ENCODE assay signal across 19 cellular contexts in genomic region chr2:32812316-32812715, GRCh38.
DNase-seq lines count a peak whose midpoint lies in the region; ATAC-seq and TF ChIP-seq lines count a peak whose summit lies in the region.
"Had no signal": no experiment of that assay in that cellular context is flagged by ENCODE, and none has a peak within 500 bp of the region (broad histone marks: within the 10 kb centered on the region; RNA-seq: fewer than 3 reads in every experiment).

No MANE protein-coding gene starts in this region.

- H3K4me1 ChIP-seq in SK-N-SH (ENCODE audit: control insufficient read depth in 1 of 2, insufficient read depth in 2 of 2, low read depth in 1 of 2, low read length in 1 of 2) (peaks cover 0 to 4% of the 10 kb centered on the region in 2 experiments; a peak in 1 of 4 replicates), adrenal gland (replicated peaks in 1 of 2) (no peaks in the 10 kb centered on the region)
- H3K4me1 ChIP-seq: testis had no signal

- CTCF ChIA-PET in SK-N-SH (lab: Yijun Ruan, JAX): interaction anchor here (1.4 kb wide), 1 partner anchor 221 kb away, joined by 4 read pairs; no protein-coding TSS in a partner anchor

- TF ChIP-seq POLR2A in adrenal gland (IDR thresholded peaks at IDR 0.05): no peak

- no peak overlapping the region for H3K4me2 ChIP-seq in SK-N-SH

- peaks cover 0 to 8% of the 10 kb centered on the region in 2 experiments for H3K36me3 ChIP-seq in SK-N-SH (replicated peaks in 1 of 2; ENCODE audit: control insufficient read depth in 1 of 2, insufficient read depth in 2 of 2, low read length in 1 of 2)
- H3K36me3 ChIP-seq in adrenal gland (replicated peaks in 1 of 2): no peaks in the 10 kb centered on the region

- H3F3A ChIP-seq in SK-N-SH (replicated peaks; ENCODE audit: insufficient read depth): no peaks in the 10 kb centered on the region

- no peak for TF ChIP-seq EP300 in SK-N-SH (IDR thresholded peaks at IDR 0.05; ENCODE audit: borderline replicate concordance in 1 of 2, low read depth in 1 of 2, low read length in 1 of 2)

- intact Hi-C loops in adrenal gland (cut with DNase I): no loop called here

- ATAC-seq in GM21737 (IDR thresholded peaks at IDR 0.05; ENCODE audit: unreplicated experiment): no peak
- no peak for ATAC-seq in HG03378 (IDR thresholded peaks at IDR 0.05; ENCODE audit: unreplicated experiment)
- ATAC-seq: activated CD4-positive, alpha-beta T cell treated with anti-CD3 and anti-CD28 coated beads for 36 hours; activated naive CD4-positive, alpha-beta T cell treated with anti-CD3 and anti-CD28 coated beads, Interleukin-2, amount 50 U/mL, for 72 hours; CD8-positive, alpha-beta T cell; left cardiac atrium; stimulated activated memory B cell treated with anti-CD40 and anti-IgM and Interleukin-4, amounts not matched to agents 10 μg/mL and 1 μg/mL and 100 μg/mL, for 72 hours had no signal

- peak overlapping the region; percentile 69 for H3K27ac Mint-ChIP-seq in mesothelial cell of epicardium
- H3K27ac Mint-ChIP-seq: activated CD4-positive, alpha-beta T cell treated with anti-CD3 and anti-CD28 coated beads for 36 hours; activated naive CD4-positive, alpha-beta T cell treated with anti-CD3 and anti-CD28 coated beads, Interleukin-2, amount 50 U/mL, for 72 hours; CD8-positive, alpha-beta T cell; progenitor cell of endocrine pancreas; stimulated activated memory B cell treated with anti-CD40 and anti-IgM and Interleukin-4, amounts not matched to agents 10 μg/mL and 1 μg/mL and 100 μg/mL, for 72 hours had no signal

- no peak overlapping the region for H3K4me3 Mint-ChIP-seq in mesothelial cell of epicardium
- H3K4me3 Mint-ChIP-seq: activated CD4-positive, alpha-beta T cell treated with anti-CD3 and anti-CD28 coated beads for 36 hours; CD8-positive, alpha-beta T cell; stimulated activated memory B cell treated with anti-CD40 and anti-IgM and Interleukin-4, amounts not matched to agents 10 μg/mL and 1 μg/mL and 100 μg/mL, for 72 hours had no signal

- no peaks in the 10 kb centered on the region for H3K79me2 ChIP-seq in SK-N-SH (ENCODE audit: insufficient read depth)

- POLR2A ChIA-PET in SK-N-SH (lab: Yijun Ruan, JAX): no interaction called here

- H3K27ac ChIP-seq in SK-N-SH (ENCODE audit: low read depth in 2 of 2, low read length in 1 of 2): peak overlapping the region; percentile 1 to 7; a peak in 2 of 4 replicates
- H3K27ac ChIP-seq in adrenal gland: no peak overlapping the region
- H3K27ac ChIP-seq: testis had no signal

- no peaks in the 10 kb centered on the region for H3K9me2 ChIP-seq in SK-N-SH

- no peak overlapping the region for H3K9ac ChIP-seq in SK-N-SH

- TF ChIP-seq CTCF in AG10803 (conservative IDR thresholded peaks at IDR 0.05; ENCODE audit: low read length) (no peak), SK-N-SH (IDR thresholded peaks at IDR 0.05) (no peak), mesothelial cell of epicardium (IDR thresholded peaks at IDR 0.05; ENCODE audit: unreplicated experiment) (no peak), adrenal gland (IDR thresholded peaks at IDR 0.05) (no peak)

- DNase-seq in AG10803 (ENCODE audit: low read depth) (peak; percentile 57), SK-N-SH (no peak), fibroblast of peridontal ligament (ENCODE audit: extremely low read depth) (peak; percentile 79), mesothelial cell of epicardium (ENCODE audit: low spot score in 2 of 2, unreplicated experiment in 2 of 2) (no peak), NCI-H69 (lab: John Stamatoyannopoulos, UW) (no peak), adrenal gland (no peak)
- DNase-seq: activated CD4-positive, alpha-beta T cell treated with anti-CD3 and anti-CD28 coated beads for 36 hours; CD8-positive, alpha-beta T cell; left cardiac atrium; NCI-H1092 treated with DMSO at 0.1 percent for 48 hours; NCI-H510A; NK-92 treated with Interleukin-12 subunit alpha and Interleukin-12 subunit beta, amount 100 ng/mL, for 24 hours; stimulated activated CD4-positive, alpha-beta T cell treated with anti-CD3 and anti-CD28 coated beads, Interleukin-1b, Interleukin-23, amount 100 ng/mL, for 48 hours; testis had no signal

- peaks cover 5% of the 10 kb centered on the region for H3K9me3 Mint-ChIP-seq in mesothelial cell of epicardium
- H3K9me3 Mint-ChIP-seq: CD8-positive, alpha-beta T cell; stimulated activated memory B cell treated with anti-CD40 and anti-IgM and Interleukin-4, amounts not matched to agents 10 μg/mL and 1 μg/mL and 100 μg/mL, for 72 hours had no signal

- H3K9me3 ChIP-seq in SK-N-SH (no peaks in the 10 kb centered on the region), adrenal gland (replicated peaks in 1 of 3) (no peaks in the 10 kb centered on the region)
- H3K9me3 ChIP-seq: testis had no signal

- no peaks in the 10 kb centered on the region for H4K20me1 ChIP-seq in SK-N-SH (ENCODE audit: insufficient read depth)

- no peak for TF ChIP-seq RAD21 in SK-N-SH (IDR thresholded peaks at IDR 0.05; ENCODE audit: low read length)

- no peak overlapping the region for H3K4me3 ChIP-seq in AG10803 (ENCODE audit: low read length)
- H3K4me3 ChIP-seq in SK-N-SH (ENCODE audit: low read depth in 2 of 2, low read length in 1 of 2): no peak overlapping the region
- H3K4me3 ChIP-seq in adrenal gland: no peak overlapping the region
- H3K4me3 ChIP-seq: testis had no signal

- H3K27me3 ChIP-seq in SK-N-SH (ENCODE audit: insufficient read depth) (no peaks in the 10 kb centered on the region), adrenal gland (no peaks in the 10 kb centered on the region)
- H3K27me3 ChIP-seq: testis had no signal

- peaks cover 17% of the 10 kb centered on the region for H3K4me1 Mint-ChIP-seq in mesothelial cell of epicardium
- H3K4me1 Mint-ChIP-seq: activated CD4-positive, alpha-beta T cell treated with anti-CD3 and anti-CD28 coated beads for 36 hours; stimulated activated memory B cell treated with anti-CD40 and anti-IgM and Interleukin-4, amounts not matched to agents 10 μg/mL and 1 μg/mL and 100 μg/mL, for 72 hours had no signal

- WGBS in SK-N-SH (ENCODE audit: low lambda C conversion rate): 72% methylated on average over 3 of the region's 3 CpGs
- WGBS in adrenal gland, 4 donors: 91 to 98% (median 97%) methylated on average over 3 of the region's 3 CpGs

- H3K36me3 Mint-ChIP-seq in mesothelial cell of epicardium: peaks cover 12% of the 10 kb centered on the region

- H3K27me3 Mint-ChIP-seq in mesothelial cell of epicardium (ENCODE audit: low read depth): no peaks in the 10 kb centered on the region
- H3K27me3 Mint-ChIP-seq: activated CD4-positive, alpha-beta T cell treated with anti-CD3 and anti-CD28 coated beads for 36 hours; progenitor cell of endocrine pancreas; stimulated activated memory B cell treated with anti-CD40 and anti-IgM and Interleukin-4, amounts not matched to agents 10 μg/mL and 1 μg/mL and 100 μg/mL, for 72 hours had no signal

- no peak overlapping the region for H2AFZ ChIP-seq in SK-N-SH (ENCODE audit: low read depth)

TF ChIP-seq in SK-N-SH, 30 proteins besides CTCF, POLR2A, EP300 and RAD21:
- TF ChIP-seq POLR2AphosphoS5 (IDR thresholded peaks at IDR 0.05; ENCODE audit: low read depth, low read length): no peak
- no peak for TF ChIP-seq USF1 (IDR thresholded peaks at IDR 0.05; ENCODE audit: borderline replicate concordance, low read depth)
- no peak for TF ChIP-seq MXI1 (IDR thresholded peaks at IDR 0.05; ENCODE audit: low read depth, low read length)
- TF ChIP-seq, protein P1, sequence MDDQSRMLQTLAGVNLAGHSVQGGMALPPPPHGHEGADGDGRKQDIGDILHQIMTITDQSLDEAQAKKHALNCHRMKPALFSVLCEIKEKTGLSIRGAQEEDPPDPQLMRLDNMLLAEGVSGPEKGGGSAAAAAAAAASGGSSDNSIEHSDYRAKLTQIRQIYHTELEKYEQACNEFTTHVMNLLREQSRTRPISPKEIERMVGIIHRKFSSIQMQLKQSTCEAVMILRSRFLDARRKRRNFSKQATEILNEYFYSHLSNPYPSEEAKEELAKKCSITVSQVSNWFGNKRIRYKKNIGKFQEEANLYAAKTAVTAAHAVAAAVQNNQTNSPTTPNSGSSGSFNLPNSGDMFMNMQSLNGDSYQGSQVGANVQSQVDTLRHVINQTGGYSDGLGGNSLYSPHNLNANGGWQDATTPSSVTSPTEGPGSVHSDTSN (IDR thresholded peaks at IDR 0.05): no peak
- TF ChIP-seq ZBTB33 (IDR thresholded peaks at IDR 0.05; ENCODE audit: borderline replicate concordance, low read depth): no peak

Comparison
In these comparisons a context has a peak if more than half of its experiments do, and no peak if none do; other contexts are left out.
1. DNase-seq: peak in AG10803 (single experiment) and fibroblast of peridontal ligament (single experiment); none in SK-N-SH (single experiment), mesothelial cell of epicardium (0 of 2), NCI-H69 (single experiment) and adrenal gland (0 of 7).
2. H3K27ac ChIP-seq: peak in SK-N-SH (2 of 2); none in adrenal gland (0 of 5).